Comparison of ENCODE assay signal across 19 cellular contexts in genomic region chr9:91090132-91090410, GRCh38.
DNase-seq lines count a peak whose midpoint lies in the region; ATAC-seq and TF ChIP-seq lines count a peak whose summit lies in the region.
"Had no signal": no experiment of that assay in that cellular context is flagged by ENCODE, and none has a peak within 500 bp of the region (broad histone marks: within the 10 kb centered on the region; RNA-seq: fewer than 3 reads in every experiment).

No MANE protein-coding gene starts in this region.

- H3K4me3 ChIP-seq in IMR-90 (ENCODE audit: insufficient read depth, low read depth, low read length) (no peak overlapping the region), testis (no peak overlapping the region)
- H3K4me3 ChIP-seq: Peyer's patch had no signal

- WGBS in IMR-90 (ENCODE audit: extremely low coverage in 2 of 2, insufficient read length in 1 of 2), 2 experiments: 0% methylated on average over 1 of the region's 5 CpGs; no CpG with 5 or more reads in 1 of the 2 experiments
- 89% methylated on average over 5 of the region's 5 CpGs for WGBS in testis, 2 donors

- 0 out of 2 replicates have a peak, but pooled peaks have one; percentile 1 for TF ChIP-seq CTCF in IMR-90 (conservative IDR thresholded peaks at IDR 0.05; ENCODE audit: low read depth, low read length)
- TF ChIP-seq CTCF in testis (IDR thresholded peaks at IDR 0.05): no peak

- BruUV-seq in IMR-90 (replicated peaks; lab: Mats Ljungman, UMichigan): no TSS peak

- H2AFZ ChIP-seq in IMR-90 (replicated peaks; ENCODE audit: low read length, poor library complexity): peak overlapping the region; percentile 68

- H3K27me3 ChIP-seq in IMR-90 (ENCODE audit: control insufficient read depth, insufficient read depth, low read length) (no peaks in the 10 kb centered on the region), testis (no peaks in the 10 kb centered on the region)
- H3K27me3 ChIP-seq: Peyer's patch had no signal

- peaks cover 4% of the 10 kb centered on the region for H3K27me3 Mint-ChIP-seq in activated CD4-positive, alpha-beta T cell treated with anti-CD3 and anti-CD28 coated beads for 36 hours
- H3K27me3 Mint-ChIP-seq in activated CD4-positive, alpha-beta T cell treated with anti-CD3 and anti-CD28 coated beads, Interleukin-2, amount 10 ng/mL, durations not matched to agents 7 days and 5 days: no peaks in the 10 kb centered on the region
- no peaks in the 10 kb centered on the region for H3K27me3 Mint-ChIP-seq in activated T-helper 2 cell treated with anti-CD3 and anti-CD28 coated beads, Interferon-gamma antibody, Interleukin-2, Interleukin-4, amounts not matched to agents 10 μg/mL and 5 μg/mL and 100 μg/mL, durations not matched to agents 14 hours and 24 hours and 36 hours (ENCODE audit: low read depth)

- H4K20me1 ChIP-seq in IMR-90 (ENCODE audit: insufficient read depth, low read length): no peaks in the 10 kb centered on the region

- H4K5ac ChIP-seq in IMR-90 (ENCODE audit: low read depth, low read length): peak overlapping the region; percentile 60

- no peak for DNase-seq in activated CD4-positive, alpha-beta T cell treated with anti-CD3 and anti-CD28 coated beads for 36 hours
- DNase-seq in activated CD4-positive, alpha-beta T cell treated with anti-CD3 and anti-CD28 coated beads, Interleukin-2, amount 10 ng/mL, durations not matched to agents 7 days and 5 days: no peak
- DNase-seq in IMR-90 (no peak), sciatic nerve (ENCODE audit: low spot score) (no peak), testis (no peak), left ventricle myocardium superior (no peak)
- DNase-seq in activated T-helper 2 cell treated with anti-CD3 and anti-CD28 coated beads, Interferon-gamma antibody, Interleukin-2, Interleukin-4, amounts not matched to agents 10 μg/mL and 5 μg/mL and 100 μg/mL, durations not matched to agents 14 hours and 24 hours and 36 hours (ENCODE audit: low spot score): no peak
- DNase-seq: DMS 273 treated with DMSO at 0.1 percent for 48 hours, GOT3, NCI-H1930, NCI-H2171, NCI-H510A, NCI-H82, Right ventricle myocardium superior had no signal

- peak overlapping the region; percentile 47 for H3K4ac ChIP-seq in IMR-90 (ENCODE audit: low read depth, low read length)

- peaks cover 17% of the 10 kb centered on the region for H3K9me3 Mint-ChIP-seq in activated CD4-positive, alpha-beta T cell treated with anti-CD3 and anti-CD28 coated beads for 36 hours (ENCODE audit: low read depth)
- H3K9me3 Mint-ChIP-seq in activated CD4-positive, alpha-beta T cell treated with anti-CD3 and anti-CD28 coated beads, Interleukin-2, amount 10 ng/mL, durations not matched to agents 7 days and 5 days: peaks cover 24% of the 10 kb centered on the region
- peaks cover 33% of the 10 kb centered on the region for H3K9me3 Mint-ChIP-seq in activated T-helper 2 cell treated with anti-CD3 and anti-CD28 coated beads, Interferon-gamma antibody, Interleukin-2, Interleukin-4, amounts not matched to agents 10 μg/mL and 5 μg/mL and 100 μg/mL, durations not matched to agents 14 hours and 24 hours and 36 hours

- H3K4me3 Mint-ChIP-seq in activated CD4-positive, alpha-beta T cell treated with anti-CD3 and anti-CD28 coated beads for 36 hours: no peak overlapping the region
- no peak overlapping the region for H3K4me3 Mint-ChIP-seq in activated CD4-positive, alpha-beta T cell treated with anti-CD3 and anti-CD28 coated beads, Interleukin-2, amount 10 ng/mL, durations not matched to agents 7 days and 5 days
- no peak overlapping the region for H3K4me3 Mint-ChIP-seq in activated T-helper 2 cell treated with anti-CD3 and anti-CD28 coated beads, Interferon-gamma antibody, Interleukin-2, Interleukin-4, amounts not matched to agents 10 μg/mL and 5 μg/mL and 100 μg/mL, durations not matched to agents 14 hours and 24 hours and 36 hours (ENCODE audit: low read depth)
- H3K4me3 Mint-ChIP-seq: HFFc6 had no signal

- no peak for TF ChIP-seq RAD21 in IMR-90 (IDR thresholded peaks at IDR 0.05; ENCODE audit: low read length)

- H3K27ac ChIP-seq in IMR-90 (ENCODE audit: insufficient read depth, low read length) (peak overlapping the region; percentile 21), testis (no peak overlapping the region)
- H3K27ac ChIP-seq: 22Rv1, HL-60, Peyer's patch had no signal

- peak overlapping the region; percentile 77 for H2BK120ac ChIP-seq in IMR-90 (ENCODE audit: low read depth, low read length)

- peak overlapping the region; percentile 60 for H3K27ac Mint-ChIP-seq in activated CD4-positive, alpha-beta T cell treated with anti-CD3 and anti-CD28 coated beads for 36 hours
- no peak overlapping the region for H3K27ac Mint-ChIP-seq in activated CD4-positive, alpha-beta T cell treated with anti-CD3 and anti-CD28 coated beads, Interleukin-2, amount 10 ng/mL, durations not matched to agents 7 days and 5 days
- H3K27ac Mint-ChIP-seq in activated T-helper 2 cell treated with anti-CD3 and anti-CD28 coated beads, Interferon-gamma antibody, Interleukin-2, Interleukin-4, amounts not matched to agents 10 μg/mL and 5 μg/mL and 100 μg/mL, durations not matched to agents 14 hours and 24 hours and 36 hours: peak overlapping the region; percentile 36
- H3K27ac Mint-ChIP-seq: HFFc6 had no signal

- H3K23ac ChIP-seq in IMR-90 (ENCODE audit: low read depth, low read length): no peak overlapping the region

- peaks cover 11% of the 10 kb centered on the region for H3K4me1 ChIP-seq in IMR-90 (ENCODE audit: control insufficient read depth, insufficient read depth, low read length)
- H3K4me1 ChIP-seq in testis: no peaks in the 10 kb centered on the region
- H3K4me1 ChIP-seq: Peyer's patch had no signal

- H3K18ac ChIP-seq in IMR-90 (ENCODE audit: low read depth, low read length): peak overlapping the region; percentile 39

- peak overlapping the region; percentile 63 for H3K14ac ChIP-seq in IMR-90 (replicated peaks; ENCODE audit: low read depth, low read length)

- 0 out of 2 replicates have a peak, but pooled peaks cover 3% of the 10 kb centered on the region for H3K9me1 ChIP-seq in IMR-90 (ENCODE audit: insufficient read depth, low read length)

- H2AK9ac ChIP-seq in IMR-90 (replicated peaks; ENCODE audit: low read depth, low read length, poor library complexity): peak overlapping the region; percentile 60

- intact Hi-C loops in activated CD4-positive, alpha-beta T cell treated with anti-CD3 and anti-CD28 coated beads for 36 hours (cut with DNase I, micrococcal nuclease): no loop called here
- intact Hi-C loops in IMR-90 (cut with micrococcal nuclease): no loop called here
- intact Hi-C loops in activated T-helper 2 cell treated with anti-CD3 and anti-CD28 coated beads, Interferon-gamma antibody, Interleukin-2, Interleukin-4, amounts not matched to agents 10 μg/mL and 5 μg/mL and 100 μg/mL, durations not matched to agents 14 hours and 24 hours and 36 hours (cut with micrococcal nuclease): no loop called here
- intact Hi-C loops in sciatic nerve (cut with DNase I): loop anchor here (2.0 kb wide), 1 partner anchor 277 kb away; no protein-coding TSS in a partner anchor
- intact Hi-C loops in testis (cut with DNase I; ENCODE audit: low total_unique reads): no loop called here
- intact Hi-C loops in left ventricle myocardium superior (cut with micrococcal nuclease): no loop called here

- H3K36me3 Mint-ChIP-seq in activated CD4-positive, alpha-beta T cell treated with anti-CD3 and anti-CD28 coated beads for 36 hours (ENCODE audit: low read depth): peaks cover 20% of the 10 kb centered on the region
- H3K36me3 Mint-ChIP-seq in activated CD4-positive, alpha-beta T cell treated with anti-CD3 and anti-CD28 coated beads, Interleukin-2, amount 10 ng/mL, durations not matched to agents 7 days and 5 days (ENCODE audit: low read depth): peaks cover 52% of the 10 kb centered on the region
- peaks cover 75% of the 10 kb centered on the region for H3K36me3 Mint-ChIP-seq in activated T-helper 2 cell treated with anti-CD3 and anti-CD28 coated beads, Interferon-gamma antibody, Interleukin-2, Interleukin-4, amounts not matched to agents 10 μg/mL and 5 μg/mL and 100 μg/mL, durations not matched to agents 14 hours and 24 hours and 36 hours (ENCODE audit: low read depth)

- H3K9me3 ChIP-seq in IMR-90 (ENCODE audit: control insufficient read depth, insufficient read depth, low read length): no peaks in the 10 kb centered on the region
- H3K9me3 ChIP-seq in testis: no peaks in the 10 kb centered on the region
- H3K9me3 ChIP-seq: Peyer's patch had no signal

- in situ Hi-C loops in IMR-90 (cut with MboI; ENCODE audit: low sequenced_read_pairs): no loop called here

- no peak for TF ChIP-seq POLR2A in IMR-90 (IDR thresholded peaks at IDR 0.05; ENCODE audit: low read depth, low read length)
- TF ChIP-seq POLR2A in testis (IDR thresholded peaks at IDR 0.05): no peak

- H4K91ac ChIP-seq in IMR-90 (ENCODE audit: insufficient read depth, low read depth, low read length): peak overlapping the region; percentile 47

- no peak overlapping the region for H3K9ac ChIP-seq in IMR-90 (ENCODE audit: low read depth, low read length)

- H3K4me1 Mint-ChIP-seq in activated CD4-positive, alpha-beta T cell treated with anti-CD3 and anti-CD28 coated beads for 36 hours: peaks cover 42% of the 10 kb centered on the region
- H3K4me1 Mint-ChIP-seq in activated CD4-positive, alpha-beta T cell treated with anti-CD3 and anti-CD28 coated beads, Interleukin-2, amount 10 ng/mL, durations not matched to agents 7 days and 5 days: peaks cover 39% of the 10 kb centered on the region
- H3K4me1 Mint-ChIP-seq in activated T-helper 2 cell treated with anti-CD3 and anti-CD28 coated beads, Interferon-gamma antibody, Interleukin-2, Interleukin-4, amounts not matched to agents 10 μg/mL and 5 μg/mL and 100 μg/mL, durations not matched to agents 14 hours and 24 hours and 36 hours (ENCODE audit: low read depth): peaks cover 74% of the 10 kb centered on the region

- H3K56ac ChIP-seq in IMR-90 (ENCODE audit: extremely low read depth, insufficient read depth, low read length): no peak overlapping the region

- dilution Hi-C loops in IMR-90 (cut with HindIII; ENCODE audit: low sequenced_read_pairs, unreplicated experiment): no loop called here

- H2BK20ac ChIP-seq in IMR-90 (ENCODE audit: low read depth, low read length): peak overlapping the region; percentile 51

- no peak for ATAC-seq in activated CD4-positive, alpha-beta T cell treated with anti-CD3 and anti-CD28 coated beads for 36 hours
- ATAC-seq in IMR-90 (ENCODE audit: low read depth): peak; percentile 33; the same call in 1 of the 2 replicates
- ATAC-seq in sciatic nerve: peak; percentile 23
- ATAC-seq in GM18873 (IDR thresholded peaks at IDR 0.05; ENCODE audit: low FRiP score, unreplicated experiment): no peak
- no peak for ATAC-seq in left ventricle myocardium superior

- no peak overlapping the region for H3K4me2 ChIP-seq in IMR-90 (ENCODE audit: low read depth, low read length)

- H3K36me3 ChIP-seq in IMR-90 (ENCODE audit: control insufficient read depth, insufficient read depth, low read length) (no peaks in the 10 kb centered on the region), testis (ENCODE audit: low read depth, missing control alignments) (no peaks in the 10 kb centered on the region)
- H3K36me3 ChIP-seq: Peyer's patch had no signal

- peak overlapping the region; percentile 35 to 36; a peak in 3 of 4 replicates for H4K8ac ChIP-seq in IMR-90 (ENCODE audit: low read depth in 2 of 2, low read length in 2 of 2)

- H2BK15ac ChIP-seq in IMR-90 (ENCODE audit: low read depth, low read length): peak overlapping the region; percentile 6; the same call in 1 of the 3 replicates

- H2BK5ac ChIP-seq in IMR-90 (ENCODE audit: low read depth, low read length, poor library complexity, severe bottlenecking): peak overlapping the region; percentile 29

- H3K79me1 ChIP-seq in IMR-90 (ENCODE audit: low read depth in 1 of 2, low read length in 2 of 2): no peaks in the 10 kb centered on the region

- CTCF ChIA-PET in activated CD4-positive, alpha-beta T cell treated with anti-CD3 and anti-CD28 coated beads for 36 hours (lab: Charles Lee): interaction anchor here (0.7 to 1.1 kb wide), 3 partner anchors 10 to 337 kb away, joined by 3 to 7 read pairs (median 3); no protein-coding TSS in a partner anchor
- CTCF ChIA-PET in activated CD4-positive, alpha-beta T cell treated with anti-CD3 and anti-CD28 coated beads, Interleukin-2, amount 10 ng/mL, durations not matched to agents 7 days and 5 days (lab: Charles Lee): interaction anchor here (0.7 to 6.4 kb wide), 17 partner anchors 11 to 355 kb away, joined by 3 to 44 read pairs (median 4); no protein-coding TSS in a partner anchor
- CTCF ChIA-PET in IMR-90 (lab: Yijun Ruan, JAX): interaction anchor here (0.9 to 2.1 kb wide), 10 partner anchors 18 to 336 kb away, joined by 3 to 13 read pairs (median 4); partner anchors contain the start of gene NFIL3

- peak overlapping the region; percentile 31 for H2AK5ac ChIP-seq in IMR-90 (ENCODE audit: low read depth, low read length)

- POLR2A ChIA-PET in activated CD4-positive, alpha-beta T cell treated with anti-CD3 and anti-CD28 coated beads for 36 hours (lab: Charles Lee): interaction anchor here (1.6 kb wide), 1 partner anchor 118 kb away, joined by 3 read pairs; no protein-coding TSS in a partner anchor
- POLR2A ChIA-PET in activated CD4-positive, alpha-beta T cell treated with anti-CD3 and anti-CD28 coated beads, Interleukin-2, amount 10 ng/mL, durations not matched to agents 7 days and 5 days (lab: Charles Lee): no interaction called here
- POLR2A ChIA-PET in IMR-90 (lab: Charles Lee; ENCODE audit: unreplicated experiment): interaction anchor here (0.8 kb wide), 1 partner anchor 330 kb away, joined by 5 read pairs; no protein-coding TSS in a partner anchor

Comparison
In these comparisons a context has a peak if more than half of its experiments do, and no peak if none do; other contexts are left out.
1. ATAC-seq: peak in IMR-90 (single experiment) and sciatic nerve (single experiment); none in activated CD4-positive, alpha-beta T cell treated with anti-CD3 and anti-CD28 coated beads for 36 hours (single experiment), GM18873 (single experiment) and left ventricle myocardium superior (single experiment).